Comparison of ENCODE assay signal across 1 cellular context in genomic region chr5:99721487-99721886, GRCh38.
TF ChIP-seq lines count a peak whose summit lies in the region.

No MANE protein-coding gene starts in this region.

TF ChIP-seq in HepG2, 621 proteins besides CTCF, POLR2A, EP300 and RAD21 (continued from another document and continues in another):
- TF ChIP-seq ZBTB33 (CRISPR knock-in tag; IDR thresholded peaks at IDR 0.05), result no peak
- TF ChIP-seq EED (CRISPR knock-in tag; IDR thresholded peaks at IDR 0.05), result no peak
- TF ChIP-seq NR2F6 (IDR thresholded peaks at IDR 0.05), result peak; percentile 65; the same call in 1 of the 2 replicates
- peak; percentile 53; the same call in 1 of the 2 replicates for TF ChIP-seq NR2F6 (CRISPR knock-in tag; IDR thresholded peaks at IDR 0.05)
- TF ChIP-seq ZGPAT (CRISPR knock-in tag; IDR thresholded peaks at IDR 0.05), result peak; percentile 83
- TF ChIP-seq ZBTB4 (CRISPR knock-in tag; IDR thresholded peaks at IDR 0.05; ENCODE audit: borderline replicate concordance), result no peak
- TF ChIP-seq SMYD3 (CRISPR knock-in tag; IDR thresholded peaks at IDR 0.05), result no peak
- TF ChIP-seq PPARG (CRISPR knock-in tag; conservative IDR thresholded peaks at IDR 0.05), result 0 out of 2 replicates have a peak, but pooled peaks have one; percentile 49
- no peak for TF ChIP-seq ZFP1 (CRISPR knock-in tag; IDR thresholded peaks at IDR 0.05)
- peak; percentile 25; the same call in 1 of the 2 replicates for TF ChIP-seq THRA (CRISPR knock-in tag; IDR thresholded peaks at IDR 0.05; ENCODE audit: borderline replicate concordance)
- no peak for TF ChIP-seq ZNF337 (CRISPR knock-in tag; IDR thresholded peaks at IDR 0.05; ENCODE audit: borderline replicate concordance, low read depth)
- peak; percentile 77; the same call in 1 of the 2 replicates for TF ChIP-seq TBX3 (IDR thresholded peaks at IDR 0.05; ENCODE audit: borderline replicate concordance)
- TF ChIP-seq HMG20A (CRISPR knock-in tag; IDR thresholded peaks at IDR 0.05; ENCODE audit: borderline replicate concordance), result peak; percentile 82; the same call in 1 of the 2 replicates
- TF ChIP-seq ZSCAN30 (CRISPR knock-in tag; IDR thresholded peaks at IDR 0.05), result no peak
- no peak for TF ChIP-seq USF2 (IDR thresholded peaks at IDR 0.05; ENCODE audit: low read depth, low read length)
- no peak for TF ChIP-seq USF2 (CRISPR knock-in tag; IDR thresholded peaks at IDR 0.05; ENCODE audit: borderline replicate concordance)
- TF ChIP-seq ZBTB42 (CRISPR knock-in tag; IDR thresholded peaks at IDR 0.05), result no peak
- peak; percentile 75; the same call in 1 of the 2 replicates for TF ChIP-seq MBD4 (IDR thresholded peaks at IDR 0.05; ENCODE audit: borderline replicate concordance, low read length)
- no peak for TF ChIP-seq TGIF2 (CRISPR knock-in tag; IDR thresholded peaks at IDR 0.05)
- 0 out of 2 replicates have a peak, but pooled peaks have one; percentile 16 for TF ChIP-seq HNF1A (IDR thresholded peaks at IDR 0.05; ENCODE audit: low read depth)
- TF ChIP-seq HNF1A (CRISPR knock-in tag; IDR thresholded peaks at IDR 0.05; ENCODE audit: borderline replicate concordance), result no peak
- TF ChIP-seq NRL (CRISPR knock-in tag; IDR thresholded peaks at IDR 0.05; ENCODE audit: borderline replicate concordance), result no peak
- no peak for TF ChIP-seq ZMAT5 (CRISPR knock-in tag; IDR thresholded peaks at IDR 0.05; ENCODE audit: borderline replicate concordance, low read depth)
- no peak for TF ChIP-seq AHR (CRISPR knock-in tag; IDR thresholded peaks at IDR 0.05)
- TF ChIP-seq ZNF7 (CRISPR knock-in tag; IDR thresholded peaks at IDR 0.05), result no peak
- peak; percentile 91 for TF ChIP-seq FOSL2 (CRISPR knock-in tag; IDR thresholded peaks at IDR 0.05)
- no peak for TF ChIP-seq PRDM4 (CRISPR knock-in tag; IDR thresholded peaks at IDR 0.05; ENCODE audit: borderline replicate concordance)
- no peak for TF ChIP-seq SNAI1 (CRISPR knock-in tag; IDR thresholded peaks at IDR 0.05; ENCODE audit: borderline replicate concordance)
- TF ChIP-seq ESRRA (CRISPR knock-in tag; IDR thresholded peaks at IDR 0.05; ENCODE audit: low read depth), result no peak
- no peak for TF ChIP-seq ZNF629 (CRISPR knock-in tag; conservative IDR thresholded peaks at IDR 0.05)
- TF ChIP-seq ZNF567 (CRISPR knock-in tag; IDR thresholded peaks at IDR 0.05; ENCODE audit: borderline replicate concordance), result no peak
- TF ChIP-seq NKX3-1 (CRISPR knock-in tag; IDR thresholded peaks at IDR 0.05), result peak; percentile 64; the same call in 1 of the 2 replicates
- no peak for TF ChIP-seq POGZ (CRISPR knock-in tag; IDR thresholded peaks at IDR 0.05)
- TF ChIP-seq AKNA (CRISPR knock-in tag; IDR thresholded peaks at IDR 0.05; ENCODE audit: borderline replicate concordance), result no peak
- TF ChIP-seq RFX1 (IDR thresholded peaks at IDR 0.05), result no peak
- no peak for TF ChIP-seq ZSCAN21 (CRISPR knock-in tag; IDR thresholded peaks at IDR 0.05; ENCODE audit: borderline replicate concordance)
- peak; percentile 40; the same call in 1 of the 2 replicates for TF ChIP-seq SMAD3 (CRISPR knock-in tag; IDR thresholded peaks at IDR 0.05)
